ENCODE assay signal across 2 cellular contexts in genomic region chr1:235873045-235873444, GRCh38.
TF ChIP-seq lines count a peak whose summit lies in the region.

No MANE protein-coding gene starts in this region.

TF ChIP-seq in GM12878, 131 proteins besides CTCF, POLR2A, EP300 and RAD21 (continues in another document):
- TF ChIP-seq IRF5 (IDR thresholded peaks at IDR 0.05; ENCODE audit: borderline replicate concordance), result no peak
- TF ChIP-seq CEBPB (IDR thresholded peaks at IDR 0.05; ENCODE audit: borderline replicate concordance in 1 of 2, low read depth in 2 of 2, low read length in 2 of 2), result no peak
- TF ChIP-seq FOXK2 (IDR thresholded peaks at IDR 0.05), result no peak
- no peak for TF ChIP-seq TCF3 (IDR thresholded peaks at IDR 0.05; ENCODE audit: borderline replicate concordance, insufficient read depth, low read depth, low read length)
- no peak for TF ChIP-seq ZBED1 (IDR thresholded peaks at IDR 0.05; ENCODE audit: borderline replicate concordance)
- peak; percentile 69; the same call in 1 of the 2 replicates for TF ChIP-seq ZNF384 (IDR thresholded peaks at IDR 0.05; ENCODE audit: borderline replicate concordance, low read depth, low read length)
- peak; percentile 49; the same call in 1 of the 2 replicates for TF ChIP-seq DPF2 (IDR thresholded peaks at IDR 0.05)
- no peak for TF ChIP-seq RBBP5 (conservative IDR thresholded peaks at IDR 0.05)
- no peak for TF ChIP-seq ZBTB4 (CRISPR knock-in tag; IDR thresholded peaks at IDR 0.05)
- no peak for TF ChIP-seq MTA3 (IDR thresholded peaks at IDR 0.05; ENCODE audit: borderline replicate concordance, low read length)
- TF ChIP-seq RAD51 (IDR thresholded peaks at IDR 0.05), result peak; percentile 33; the same call in 1 of the 2 replicates
- no peak for TF ChIP-seq HSF1 (IDR thresholded peaks at IDR 0.05; ENCODE audit: low read depth, low read length)
- TF ChIP-seq MEF2B (IDR thresholded peaks at IDR 0.05; ENCODE audit: partially characterized antibody, poor library complexity, severe bottlenecking), result peak; percentile 33
- TF ChIP-seq IRF3 (IDR thresholded peaks at IDR 0.05), result no peak
- TF ChIP-seq SKIL (IDR thresholded peaks at IDR 0.05; ENCODE audit: low read depth, poor library complexity, severe bottlenecking), result peak; percentile 57
- peak; percentile 70 for TF ChIP-seq IKZF1 (conservative IDR thresholded peaks at IDR 0.05)
- TF ChIP-seq HDAC6 (IDR thresholded peaks at IDR 0.05; ENCODE audit: unreplicated experiment), result no peak
- TF ChIP-seq BHLHE40 (IDR thresholded peaks at IDR 0.05; ENCODE audit: borderline replicate concordance in 1 of 2, low read depth in 2 of 2, low read length in 1 of 2), result peak; percentile 66 to 86; a peak in 3 of 4 replicates
- TF ChIP-seq MAX (IDR thresholded peaks at IDR 0.05; ENCODE audit: low read depth, low read length), result no peak

TF ChIP-seq in GM23338, 12 proteins besides CTCF, POLR2A, EP300 and RAD21:
- TF ChIP-seq ZNF114 (CRISPR knock-in tag; IDR thresholded peaks at IDR 0.05), result no peak
- TF ChIP-seq CREB1 (CRISPR knock-in tag; IDR thresholded peaks at IDR 0.05; ENCODE audit: low read depth), result no peak
- no peak for TF ChIP-seq REST (IDR thresholded peaks at IDR 0.05; ENCODE audit: unreplicated experiment)
- TF ChIP-seq ETS1 (IDR thresholded peaks at IDR 0.05), result no peak
- no peak for TF ChIP-seq NANOG (IDR thresholded peaks at IDR 0.05; ENCODE audit: borderline replicate concordance)
- TF ChIP-seq STAT1 (IDR thresholded peaks at IDR 0.05; ENCODE audit: unreplicated experiment), result no peak
- TF ChIP-seq ZNF462 (CRISPR knock-in tag; IDR thresholded peaks at IDR 0.05), result no peak
- no peak for TF ChIP-seq EZH2phosphoT487 (IDR thresholded peaks at IDR 0.05; ENCODE audit: unreplicated experiment)
- TF ChIP-seq JUNB (IDR thresholded peaks at IDR 0.05; ENCODE audit: unreplicated experiment), result no peak
- TF ChIP-seq EZH2 (IDR thresholded peaks at IDR 0.05; ENCODE audit: low read depth, unreplicated experiment), result no peak
- no peak for TF ChIP-seq ZNF331 (CRISPR knock-in tag; IDR thresholded peaks at IDR 0.05; ENCODE audit: low read depth)
- no peak for TF ChIP-seq POLR2AphosphoS5 (IDR thresholded peaks at IDR 0.05; ENCODE audit: low read depth)
